ENCODE assay signal across 18 cellular contexts in genomic region chr5:34692781-34693180, GRCh38. TPM values are rescaled to one million over a fixed set of nuclear protein-coding genes. Genes with fewer than 3 reads are reported as not detected.
"Had no signal": no experiment of that assay in that cellular context is flagged by ENCODE, and none has a peak within 500 bp of the region (broad histone marks: within the 10 kb centered on the region; RNA-seq: fewer than 3 reads in every experiment).

No MANE protein-coding gene starts in this region.

- H3K27ac ChIP-seq: epithelial cell of prostate, psoas muscle, right lobe of liver had no signal

- ATAC-seq: activated CD8-positive, alpha-beta T cell treated with anti-CD3 and anti-CD28 coated beads, Interleukin-2, amount 10 ng/mL, durations not matched to agents 7 days and 5 days; activated naive CD4-positive, alpha-beta T cell treated with anti-CD3 and anti-CD28 coated beads, Interleukin-2, amount 50 U/mL, for 72 hours; activated T-cell treated with anti-CD3 and anti-CD28 coated beads, Interleukin-2, amount 50 U/mL, for 72 hours; natural killer cell treated with Interleukin-12 subunit alpha and Interleukin-12 subunit beta and Interleukin-15 and Interleukin-18, amount 100 ng/mL, for 72 hours; psoas muscle; right lobe of liver had no signal

- H3K9me3 Mint-ChIP-seq: activated CD4-positive, alpha-beta T cell treated with anti-CD3 and anti-CD28 coated beads, Interleukin-2, amount 10 ng/mL, durations not matched to agents 24 days and 14 days; activated naive CD4-positive, alpha-beta T cell treated with anti-CD3 and anti-CD28 coated beads, Interleukin-2, amount 50 U/mL, for 72 hours; activated T-cell treated with anti-CD3 and anti-CD28 coated beads, Interleukin-2, amount 50 U/mL, for 72 hours; natural killer cell treated with Interleukin-12 subunit alpha and Interleukin-12 subunit beta and Interleukin-15 and Interleukin-18, amount 100 ng/mL, for 72 hours; T-helper 1 cell treated with Interleukin-12 subunit alpha and Interleukin-12 subunit beta and Interleukin-4 antibody, amounts not matched to agents 30 μg/mL and 1 μg/mL, for 36 hours had no signal

- H3K36me3 Mint-ChIP-seq: activated naive CD4-positive, alpha-beta T cell treated with anti-CD3 and anti-CD28 coated beads, Interleukin-2, amount 50 U/mL, for 72 hours; natural killer cell treated with Interleukin-12 subunit alpha and Interleukin-12 subunit beta and Interleukin-15 and Interleukin-18, amount 100 ng/mL, for 72 hours had no signal

- DNase-seq: activated CD4-positive, alpha-beta T cell treated with anti-CD3 and anti-CD28 coated beads, Interleukin-2, amount 10 ng/mL, durations not matched to agents 24 days and 14 days; activated CD8-positive, alpha-beta memory T cell treated with anti-CD3 and anti-CD28 coated beads, Interleukin-2, amount 50 U/mL, for 48 hours; activated CD8-positive, alpha-beta T cell treated with anti-CD3 and anti-CD28 coated beads, Interleukin-2, amount 10 ng/mL, durations not matched to agents 7 days and 5 days; activated gamma-delta T cell; activated T-cell treated with anti-CD3 and anti-CD28 coated beads, Interleukin-2, amount 50 U/mL, for 72 hours; effector memory CD4-positive, alpha-beta T cell; foreskin melanocyte; kidney glomerular epithelial cell; occipital lobe; psoas muscle; right lobe of liver; stimulated activated CD4-positive, alpha-beta T cell treated with anti-CD3 and anti-CD28 coated beads, Interleukin-1b, Interleukin-23, amount 100 ng/mL, for 48 hours; stomach had no signal

- H3K27ac Mint-ChIP-seq: activated CD4-positive, alpha-beta T cell treated with anti-CD3 and anti-CD28 coated beads, Interleukin-2, amount 10 ng/mL, durations not matched to agents 24 days and 14 days; activated CD8-positive, alpha-beta T cell treated with anti-CD3 and anti-CD28 coated beads, Interleukin-2, amount 10 ng/mL, durations not matched to agents 7 days and 5 days; activated naive CD4-positive, alpha-beta T cell treated with anti-CD3 and anti-CD28 coated beads, Interleukin-2, amount 50 U/mL, for 72 hours; activated T-cell treated with anti-CD3 and anti-CD28 coated beads, Interleukin-2, amount 50 U/mL, for 72 hours; natural killer cell treated with Interleukin-12 subunit alpha and Interleukin-12 subunit beta and Interleukin-15 and Interleukin-18, amount 100 ng/mL, for 72 hours; T-helper 1 cell treated with Interleukin-12 subunit alpha and Interleukin-12 subunit beta and Interleukin-4 antibody, amounts not matched to agents 30 μg/mL and 1 μg/mL, for 36 hours had no signal

- H3K27me3 ChIP-seq: right lobe of liver, stomach, tibial nerve had no signal

- H3K36me3 ChIP-seq: right lobe of liver, stomach had no signal

- H3K4me3 Mint-ChIP-seq: activated CD4-positive, alpha-beta T cell treated with anti-CD3 and anti-CD28 coated beads, Interleukin-2, amount 10 ng/mL, durations not matched to agents 24 days and 14 days; activated CD8-positive, alpha-beta T cell treated with anti-CD3 and anti-CD28 coated beads, Interleukin-2, amount 10 ng/mL, durations not matched to agents 7 days and 5 days; activated T-cell treated with anti-CD3 and anti-CD28 coated beads, Interleukin-2, amount 50 U/mL, for 72 hours; natural killer cell treated with Interleukin-12 subunit alpha and Interleukin-12 subunit beta and Interleukin-15 and Interleukin-18, amount 100 ng/mL, for 72 hours; T-helper 1 cell treated with Interleukin-12 subunit alpha and Interleukin-12 subunit beta and Interleukin-4 antibody, amounts not matched to agents 30 μg/mL and 1 μg/mL, for 36 hours had no signal

- H3K4me1 ChIP-seq: psoas muscle had no signal

- H3K4me3 ChIP-seq: psoas muscle, right lobe of liver, stomach, tibial nerve had no signal

- H3K27me3 Mint-ChIP-seq: activated CD4-positive, alpha-beta T cell treated with anti-CD3 and anti-CD28 coated beads, Interleukin-2, amount 10 ng/mL, durations not matched to agents 24 days and 14 days had no signal

- H3K9me3 ChIP-seq: psoas muscle, right lobe of liver, stomach, tibial nerve had no signal

RNA-seq across cellular contexts. Expression of gene RAI14, which starts 36.7 kb away (rescaled TPM):
- total RNA-seq: activated CD8-positive, alpha-beta T cell treated with anti-CD3 and anti-CD28 coated beads, Interleukin-2, amount 10 ng/mL, durations not matched to agents 7 days and 5 days had no signal
